ENCODE assay signal across 8 cellular contexts in the genomic region with DNA sequence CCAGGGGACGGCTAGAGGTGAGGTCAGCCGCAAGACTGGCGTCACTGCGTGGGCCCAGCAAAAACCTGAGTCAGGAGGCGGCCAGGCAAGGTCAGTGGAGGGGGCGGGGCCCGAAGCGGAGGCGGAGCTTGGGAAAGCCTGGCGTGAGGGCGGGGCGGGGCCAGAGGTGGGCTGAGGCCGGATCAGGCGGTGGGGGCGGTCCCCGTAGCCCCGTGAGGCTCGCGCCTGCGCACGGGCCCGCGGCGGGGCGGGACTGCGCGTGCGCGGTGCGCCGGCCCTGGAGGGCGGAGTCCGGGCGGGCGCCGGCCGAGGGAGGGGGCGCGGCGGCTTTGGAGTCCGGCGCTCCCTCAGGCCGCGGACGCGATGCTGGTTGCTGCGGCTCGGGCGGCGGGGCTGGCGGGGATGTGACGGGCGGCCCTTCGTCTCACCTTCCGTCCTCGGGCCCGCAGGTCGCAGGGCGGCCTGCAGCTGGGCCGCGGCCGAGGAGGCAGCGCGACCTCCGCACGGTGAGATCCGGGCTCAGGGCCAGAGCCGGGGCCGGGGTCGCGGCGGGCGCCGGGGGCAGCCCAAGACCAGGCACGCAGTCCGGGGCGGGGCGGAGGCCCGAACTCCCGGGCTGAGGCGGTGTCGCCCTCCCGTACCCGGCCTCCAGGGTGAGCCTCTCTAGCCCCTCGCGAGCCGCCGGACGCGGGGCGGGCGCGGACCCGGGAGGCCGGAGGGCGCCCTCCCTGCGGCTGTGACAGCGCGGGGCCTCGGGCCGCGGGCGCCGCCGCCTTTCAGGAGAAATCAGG. TPM values are rescaled to one million over a fixed set of nuclear protein-coding genes. Genes with fewer than 3 reads are reported as not detected.
DNase-seq lines count a peak whose midpoint lies in the region; ATAC-seq and TF ChIP-seq lines count a peak whose summit lies in the region.

Gene CCSER2 (plus strand): TSS at position 287 of the 791 bp plus-strand sequence. CDS start 42,464 bp downstream, outside the sequence.

- no peaks in the 10 kb centered on the region for H3K9me3 Mint-ChIP-seq in activated CD4-positive, alpha-beta T cell treated with anti-CD3 and anti-CD28 coated beads for 36 hours (ENCODE audit: low read depth)
- no peaks in the 10 kb centered on the region for H3K9me3 Mint-ChIP-seq in chondrocyte (ENCODE audit: low read depth)

- H3K27me3 Mint-ChIP-seq in activated CD4-positive, alpha-beta T cell treated with anti-CD3 and anti-CD28 coated beads for 36 hours, result no peaks in the 10 kb centered on the region
- no peaks in the 10 kb centered on the region for H3K27me3 Mint-ChIP-seq in chondrocyte (ENCODE audit: low read depth)

- ATAC-seq in GM18873 (IDR thresholded peaks at IDR 0.05; ENCODE audit: low FRiP score, unreplicated experiment) (peak; percentile 39), HG03135 (IDR thresholded peaks at IDR 0.05; ENCODE audit: unreplicated experiment) (peak; percentile 58)
- ATAC-seq in activated CD4-positive, alpha-beta T cell treated with anti-CD3 and anti-CD28 coated beads for 36 hours, result peak; percentile 74

- DNase-seq in AG20443 (ENCODE audit: low spot score) (peak; percentile 100), NCI-H446 treated with DMSO at 0.1 percent for 48 hours (lab: John Stamatoyannopoulos, UW) (peak; percentile 65), chondrocyte (ENCODE audit: low spot score) (peak; percentile 98), kidney tubule cell (ENCODE audit: low spot score) (peak; percentile 96)
- DNase-seq in activated CD4-positive, alpha-beta T cell treated with anti-CD3 and anti-CD28 coated beads for 36 hours, result peak; percentile 98
- peak; percentile 82 to 90 for DNase-seq in stimulated activated CD4-positive, alpha-beta T cell treated with anti-CD3 and anti-CD28 coated beads, Interleukin-1b, Interleukin-23, amount 100 ng/mL, for 1 hour (ENCODE audit: low read depth in 2 of 2)

- TF ChIP-seq CTCF in chondrocyte (IDR thresholded peaks at IDR 0.05), result peak; percentile 50

- H3K27ac Mint-ChIP-seq in activated CD4-positive, alpha-beta T cell treated with anti-CD3 and anti-CD28 coated beads for 36 hours, result peak within 1 kb of the TSS; percentile 98
- peak within 1 kb of the TSS; percentile 96 for H3K27ac Mint-ChIP-seq in chondrocyte (ENCODE audit: unreplicated experiment)

- H3K4me1 Mint-ChIP-seq in activated CD4-positive, alpha-beta T cell treated with anti-CD3 and anti-CD28 coated beads for 36 hours, result peaks cover 27% of the 10 kb centered on the region
- peaks cover 35% of the 10 kb centered on the region for H3K4me1 Mint-ChIP-seq in chondrocyte (ENCODE audit: low read depth)

- H3K36me3 Mint-ChIP-seq in activated CD4-positive, alpha-beta T cell treated with anti-CD3 and anti-CD28 coated beads for 36 hours (ENCODE audit: low read depth), result peaks cover 16% of the 10 kb centered on the region
- no peaks in the 10 kb centered on the region for H3K36me3 Mint-ChIP-seq in chondrocyte (ENCODE audit: low read depth)

- intact Hi-C loops in activated CD4-positive, alpha-beta T cell treated with anti-CD3 and anti-CD28 coated beads for 36 hours (cut with DNase I, micrococcal nuclease), result loop anchor here (1.0 kb wide), 6 partner anchors 19 to 209 kb away; partner anchors contain the start of gene GHITM (in 1 of the 2)

- POLR2A ChIA-PET in activated CD4-positive, alpha-beta T cell treated with anti-CD3 and anti-CD28 coated beads for 36 hours (lab: Charles Lee), result interaction anchor here (0.6 to 1.5 kb wide), 7 partner anchors 20 to 209 kb away, joined by 3 to 14 read pairs (median 3); partner anchors contain the start of gene GHITM

- CTCF ChIA-PET in activated CD4-positive, alpha-beta T cell treated with anti-CD3 and anti-CD28 coated beads for 36 hours (lab: Charles Lee), result interaction anchor here (0.5 to 3.2 kb wide), 12 partner anchors 9 to 228 kb away, joined by 3 to 13 read pairs (median 3); no protein-coding TSS in a partner anchor

- H3K4me3 Mint-ChIP-seq in activated CD4-positive, alpha-beta T cell treated with anti-CD3 and anti-CD28 coated beads for 36 hours, result peak within 1 kb of the TSS; percentile 93
- peak within 1 kb of the TSS; percentile 89 for H3K4me3 Mint-ChIP-seq in chondrocyte (ENCODE audit: unreplicated experiment)

RNA-seq across cellular contexts. Expression of gene CCSER2, which starts in this region (rescaled TPM):
- total RNA-seq in activated CD4-positive, alpha-beta T cell treated with anti-CD3 and anti-CD28 coated beads for 36 hours, result 10 to 100 TPM; 61.2 to 85.2 TPM
- total RNA-seq in chondrocyte, result 74.2 to 80.0 TPM (median 78.8 TPM) in 3 replicates

Comparison
In these comparisons a context has a peak if more than half of its experiments do, and no peak if none do; other contexts are left out.
1. Peak in every context shown above with its lines: DNase-seq and ATAC-seq.